ENCODE assay signal across 13 cellular contexts in the genomic region with DNA sequence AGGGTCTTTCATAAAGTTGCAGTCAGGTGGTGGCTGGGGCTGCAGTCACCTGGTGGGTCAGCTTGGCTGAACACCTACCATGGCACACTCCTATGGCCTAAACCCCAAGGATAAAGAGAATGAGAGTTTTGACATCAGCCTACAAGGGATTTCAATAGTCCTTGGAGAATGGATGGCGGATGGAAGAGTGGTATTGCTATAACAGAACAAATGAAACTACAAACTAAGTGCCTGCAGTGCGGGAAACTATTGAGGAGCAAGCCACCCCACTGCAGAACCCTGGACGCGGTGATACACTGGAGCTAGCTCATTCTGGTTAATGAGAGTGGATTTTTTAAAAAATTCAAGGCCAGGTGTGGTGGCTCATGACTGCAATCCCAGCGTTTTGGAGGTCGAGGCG. TPM values are rescaled to one million over a fixed set of nuclear protein-coding genes. Genes with fewer than 3 reads are reported as not detected.
DNase-seq lines count a peak whose midpoint lies in the region; ATAC-seq, FAIRE-seq and TF ChIP-seq lines count a peak whose summit lies in the region.
"Had no signal": no experiment of that assay in that cellular context is flagged by ENCODE, and none has a peak within 500 bp of the region (broad histone marks: within the 10 kb centered on the region; RNA-seq: fewer than 3 reads in every experiment).

No MANE protein-coding gene starts in this region.

- no peak overlapping the region for H3K27ac ChIP-seq in SU-DHL-6 (ENCODE audit: low read depth, low read length)
- H3K27ac ChIP-seq in endothelial cell of umbilical vein (ENCODE audit: insufficient read depth, low read depth, low read length) = no peak overlapping the region

- H4K20me1 ChIP-seq in SU-DHL-6 (ENCODE audit: low read depth, low read length) = no peaks in the 10 kb centered on the region
- H4K20me1 ChIP-seq in endothelial cell of umbilical vein (replicated peaks; ENCODE audit: control insufficient read depth, extremely low read depth, insufficient read depth, low read length) = no peaks in the 10 kb centered on the region

- H3K79me2 ChIP-seq in SU-DHL-6 (ENCODE audit: insufficient read depth, low read length) = peaks cover 34% of the 10 kb centered on the region
- peaks cover 7% of the 10 kb centered on the region for H3K79me2 ChIP-seq in endothelial cell of umbilical vein (ENCODE audit: control insufficient read depth, insufficient read depth, low read length)

- H3K27me3 ChIP-seq in SU-DHL-6 (ENCODE audit: low read length) (no peaks in the 10 kb centered on the region), endothelial cell of umbilical vein (ENCODE audit: control insufficient read depth in 2 of 2, insufficient read depth in 2 of 2, low read length in 2 of 2) (no peaks in the 10 kb centered on the region), skeletal muscle satellite cell (ENCODE audit: control insufficient read depth, insufficient read depth, low read length) (no peaks in the 10 kb centered on the region)

- H3K36me3 Mint-ChIP-seq in activated T-cell treated with anti-CD3 and anti-CD28 coated beads, Interleukin-2, amount 50 U/mL, for 24 hours (ENCODE audit: low read depth) = peaks cover 10% of the 10 kb centered on the region

- CTCF ChIA-PET in endothelial cell of umbilical vein (lab: Charles Lee) = no interaction called here

- H3K4me1 ChIP-seq in endothelial cell of umbilical vein (ENCODE audit: control insufficient read depth, extremely low read depth, insufficient read depth, low read length) = peaks cover 16% of the 10 kb centered on the region
- peaks cover 20% of the 10 kb centered on the region for H3K4me1 ChIP-seq in skeletal muscle satellite cell (ENCODE audit: control insufficient read depth, insufficient read depth, low read length)

- TF ChIP-seq CTCF in SU-DHL-6 (IDR thresholded peaks at IDR 0.05; ENCODE audit: insufficient read depth, low read length, poor library complexity, severe bottlenecking) (no peak), endothelial cell of umbilical vein (IDR thresholded peaks at IDR 0.05; ENCODE audit: extremely low read depth in 1 of 2, insufficient read depth in 1 of 2, low read depth in 1 of 2, low read length in 2 of 2) (no peak)

- POLR2A ChIA-PET in endothelial cell of umbilical vein (lab: Charles Lee) = no interaction called here

- no peak overlapping the region for H2AFZ ChIP-seq in SU-DHL-6 (ENCODE audit: low read depth, low read length, severe bottlenecking)
- no peak overlapping the region for H2AFZ ChIP-seq in endothelial cell of umbilical vein (ENCODE audit: low read depth, low read length)

- intact Hi-C loops in endothelial cell of umbilical vein (cut with micrococcal nuclease) (no loop called here), Right ventricle myocardium superior (cut with DNase I) (no loop called here)

- H3K9me3 Mint-ChIP-seq in activated T-cell treated with anti-CD3 and anti-CD28 coated beads, Interleukin-2, amount 50 U/mL, for 24 hours = no peaks in the 10 kb centered on the region

- H3F3A ChIP-seq in SU-DHL-6 (ENCODE audit: insufficient read depth) = peaks cover 13% of the 10 kb centered on the region

- no peak for TF ChIP-seq POLR2A in endothelial cell of umbilical vein (IDR thresholded peaks at IDR 0.05; ENCODE audit: low read depth, low read length)

- dilution Hi-C loops in endothelial cell of umbilical vein (cut with MboI; ENCODE audit: extremely low pct_ligation_motif_present, low sequenced_read_pairs) = no loop called here

- H3K4me3 ChIP-seq in SU-DHL-6 (ENCODE audit: insufficient read depth, low read length, poor library complexity, severe bottlenecking) (peak overlapping the region; percentile 66), endothelial cell of umbilical vein (replicated peaks in 1 of 3; ENCODE audit: insufficient read depth in 1 of 3, low read depth in 1 of 3, low read length in 3 of 3) (no peak overlapping the region), skeletal muscle satellite cell (ENCODE audit: low read length) (no peak overlapping the region)

- H3K9me2 ChIP-seq in SU-DHL-6 (replicated peaks; ENCODE audit: insufficient read depth, low read length) = no peaks in the 10 kb centered on the region

- no peak for ATAC-seq in Right ventricle myocardium superior (ENCODE audit: poor library complexity)

- peaks cover 31% of the 10 kb centered on the region for H3K4me1 Mint-ChIP-seq in activated T-cell treated with anti-CD3 and anti-CD28 coated beads, Interleukin-2, amount 50 U/mL, for 24 hours (ENCODE audit: low read depth)

- H3K36me3 ChIP-seq in SU-DHL-6 (ENCODE audit: low read length) (no peaks in the 10 kb centered on the region), endothelial cell of umbilical vein (ENCODE audit: control insufficient read depth in 2 of 2, extremely low read depth in 1 of 2, insufficient read depth in 2 of 2, low read length in 2 of 2) (no peaks in the 10 kb centered on the region), skeletal muscle satellite cell (ENCODE audit: insufficient read depth, low read length) (no peaks in the 10 kb centered on the region)

- H3K9ac ChIP-seq in SU-DHL-6 (ENCODE audit: low read length) (no peak overlapping the region), endothelial cell of umbilical vein (replicated peaks; ENCODE audit: extremely low read depth, insufficient read depth, low read length) (no peak overlapping the region), skeletal muscle satellite cell (ENCODE audit: low read depth, low read length) (no peak overlapping the region)

- H3K9me1 ChIP-seq in endothelial cell of umbilical vein (replicated peaks; ENCODE audit: control insufficient read depth, extremely low read depth, insufficient read depth, low read length) = no peaks in the 10 kb centered on the region

- H3K4me2 ChIP-seq in SU-DHL-6 (ENCODE audit: low read depth, low read length, poor library complexity, severe bottlenecking) (peak overlapping the region; percentile 75), endothelial cell of umbilical vein (ENCODE audit: insufficient read depth, low read length) (peak overlapping the region; percentile 94), skeletal muscle satellite cell (ENCODE audit: low read length) (peak overlapping the region; percentile 83)

- no peak for DNase-seq in activated T-cell treated with anti-CD3 and anti-CD28 coated beads, Interleukin-2, amount 50 U/mL, for 24 hours
- DNase-seq in activated T-cell treated with anti-CD3 and anti-CD28 coated beads for 4 hours (no peak), endothelial cell of umbilical vein (ENCODE audit: low read depth, low spot score) (no peak), Right ventricle myocardium superior (no peak), amniotic stem cell (lab: John Stamatoyannopoulos, UW) (no peak)
- no peak for DNase-seq in stimulated activated CD4-positive, alpha-beta T cell treated with anti-CD3 and anti-CD28 coated beads, Interleukin-4, amount 100 ng/mL, for 24 hours
- DNase-seq: AML-193; effector CD8-positive, alpha-beta T cell; HCEC 1CT; NCI-H1048; stimulated activated CD4-positive, alpha-beta T cell treated with anti-CD3 and anti-CD28 coated beads, Interleukin-2, amount 100 ng/mL, for 48 hours had no signal

- peak overlapping the region; percentile 89 for H3K4me3 Mint-ChIP-seq in activated T-cell treated with anti-CD3 and anti-CD28 coated beads, Interleukin-2, amount 50 U/mL, for 24 hours

- no peaks in the 10 kb centered on the region for H3K9me3 ChIP-seq in SU-DHL-6 (ENCODE audit: insufficient read depth, low read length)
- H3K9me3 ChIP-seq in endothelial cell of umbilical vein (replicated peaks; ENCODE audit: control insufficient read depth, insufficient read depth, low read length) = no peaks in the 10 kb centered on the region
- H3K9me3 ChIP-seq in skeletal muscle satellite cell (replicated peaks; ENCODE audit: low read length) = no peaks in the 10 kb centered on the region

- H3K27ac Mint-ChIP-seq in activated T-cell treated with anti-CD3 and anti-CD28 coated beads, Interleukin-2, amount 50 U/mL, for 24 hours = no peak overlapping the region

- no peaks in the 10 kb centered on the region for H3K27me3 Mint-ChIP-seq in activated T-cell treated with anti-CD3 and anti-CD28 coated beads, Interleukin-2, amount 50 U/mL, for 24 hours

- BruUV-seq in endothelial cell of umbilical vein (replicated peaks; lab: Mats Ljungman, UMichigan) = no TSS peak

- no peak for FAIRE-seq in endothelial cell of umbilical vein (lab: Jason Lieb, UNC)

TF ChIP-seq in endothelial cell of umbilical vein, 7 proteins besides CTCF, POLR2A, EP300 and RAD21:
- TF ChIP-seq GATA2 (IDR thresholded peaks at IDR 0.05; ENCODE audit: insufficient read depth, insufficient read length, low read depth, low read length) (no peak), EZH2 (IDR thresholded peaks at IDR 0.05; ENCODE audit: borderline replicate concordance, low read depth, low read length, severe bottlenecking) (no peak), MYC (IDR thresholded peaks at IDR 0.05; ENCODE audit: low read depth, low read length) (no peak), FOS (IDR thresholded peaks at IDR 0.05; ENCODE audit: borderline replicate concordance, insufficient read depth, low read length) (no peak)

RNA-seq across cellular contexts. Expression of gene PRPSAP2, which starts 3.0 kb away (rescaled TPM):
- total RNA-seq in endothelial cell of umbilical vein (34.6 and 38.5 TPM in 2 replicates), Right ventricle myocardium superior (18.3 TPM)
- polyA plus RNA-seq in endothelial cell of umbilical vein = 12.8 and 22.2 TPM in 2 replicates
- 22.1 and 25.4 TPM in 2 replicates for polyA plus RNA-seq in endothelial cell of umbilical vein (2011; cell fraction: cytosol; rRNA removed)
- polyA plus RNA-seq in endothelial cell of umbilical vein (2011; cell fraction: nucleus; rRNA removed) = 24.0 and 32.0 TPM in 2 replicates
- 20.8 and 35.5 TPM in 2 replicates for polyA plus RNA-seq in endothelial cell of umbilical vein (2012)
- polyA minus RNA-seq in endothelial cell of umbilical vein = 21.2 and 23.0 TPM in 2 replicates
- 22.3 TPM for polyA minus RNA-seq in endothelial cell of umbilical vein (2011; cell fraction: cytosol; rRNA and poly(A)+ RNA removed)
- polyA minus RNA-seq in endothelial cell of umbilical vein (2011; cell fraction: nucleus; rRNA and poly(A)+ RNA removed) = 16.4 and 21.3 TPM in 2 replicates
- total RNA-seq in skeletal muscle satellite cell (2012; rRNA removed) = 19.4 and 27.4 TPM in 2 replicates
